10 cellular contexts compared by ENCODE assay signal in genomic region chr6:18148304-18149025, GRCh38. TPM values are rescaled to one million over a fixed set of nuclear protein-coding genes. Genes with fewer than 3 reads are reported as not detected.
A peak's percentile ranks its signal among the peaks of the same experiment; 100 is the strongest.
DNase-seq lines count a peak whose midpoint lies in the region; ATAC-seq, FAIRE-seq and TF ChIP-seq lines count a peak whose summit lies in the region.
"Had no signal": no experiment of that assay in that cellular context is flagged by ENCODE, and none has a peak within 500 bp of the region (broad histone marks: within the 10 kb centered on the region; RNA-seq: fewer than 3 reads in every experiment).

No MANE protein-coding gene starts in this region.

- H3K4me1 ChIP-seq in testis = peaks cover 11% of the 10 kb centered on the region

- 95 to 96% methylated on average over 5 of the region's 5 CpGs for WGBS in testis, 2 donors

- H3K27me3 ChIP-seq in testis = no peaks in the 10 kb centered on the region
- H3K27me3 ChIP-seq: right atrium auricular region had no signal

- no peak for ATAC-seq in stimulated activated naive B cell treated with anti-CD40 and anti-IgM and Interleukin-4, amounts not matched to agents 10 μg/mL and 1 μg/mL and 100 μg/mL, for 72 hours (replicated peaks)

- peaks cover 21% of the 10 kb centered on the region for H3K4me1 Mint-ChIP-seq in activated CD4-positive, alpha-beta memory T cell treated with anti-CD3 and anti-CD28 coated beads for 36 hours (ENCODE audit: low read depth)
- peaks cover 15% of the 10 kb centered on the region for H3K4me1 Mint-ChIP-seq in activated CD4-positive, alpha-beta memory T cell treated with anti-CD3 and anti-CD28 coated beads, Interleukin-2, amount 10 ng/mL, durations not matched to agents 7 days and 5 days
- peaks cover 8 to 11% of the 10 kb centered on the region in 2 donors for H3K4me1 Mint-ChIP-seq in stimulated activated naive B cell treated with anti-CD40 and anti-IgM and Interleukin-4, amounts not matched to agents 10 μg/mL and 1 μg/mL and 100 μg/mL, for 72 hours
- peaks cover 11% of the 10 kb centered on the region for H3K4me1 Mint-ChIP-seq in progenitor cell of endocrine pancreas (ENCODE audit: low read depth)

- no peak overlapping the region for H3K27ac Mint-ChIP-seq in activated CD4-positive, alpha-beta memory T cell treated with anti-CD3 and anti-CD28 coated beads for 36 hours
- H3K27ac Mint-ChIP-seq in activated CD4-positive, alpha-beta memory T cell treated with anti-CD3 and anti-CD28 coated beads, Interleukin-2, amount 10 ng/mL, durations not matched to agents 7 days and 5 days = no peak overlapping the region
- no peak overlapping the region for H3K27ac Mint-ChIP-seq in stimulated activated naive B cell treated with anti-CD40 and anti-IgM and Interleukin-4, amounts not matched to agents 10 μg/mL and 1 μg/mL and 100 μg/mL, for 72 hours
- no peak overlapping the region for H3K27ac Mint-ChIP-seq in progenitor cell of endocrine pancreas

- H3K27me3 Mint-ChIP-seq in activated CD4-positive, alpha-beta memory T cell treated with anti-CD3 and anti-CD28 coated beads for 36 hours = no peaks in the 10 kb centered on the region
- H3K27me3 Mint-ChIP-seq in activated CD4-positive, alpha-beta memory T cell treated with anti-CD3 and anti-CD28 coated beads, Interleukin-2, amount 10 ng/mL, durations not matched to agents 7 days and 5 days = no peaks in the 10 kb centered on the region
- no peaks in the 10 kb centered on the region for H3K27me3 Mint-ChIP-seq in stimulated activated naive B cell treated with anti-CD40 and anti-IgM and Interleukin-4, amounts not matched to agents 10 μg/mL and 1 μg/mL and 100 μg/mL, for 72 hours
- H3K27me3 Mint-ChIP-seq in progenitor cell of endocrine pancreas = no peaks in the 10 kb centered on the region

- H3K4me3 ChIP-seq in fibroblast of villous mesenchyme (ENCODE audit: low read depth, low read length) (no peak overlapping the region), testis (no peak overlapping the region)
- H3K4me3 ChIP-seq: right atrium auricular region had no signal

- intact Hi-C loops in activated CD4-positive, alpha-beta memory T cell treated with anti-CD3 and anti-CD28 coated beads for 36 hours (cut with micrococcal nuclease) = no loop called here
- intact Hi-C loops in testis (cut with DNase I; ENCODE audit: low total_unique reads) = no loop called here

- no peak for TF ChIP-seq POLR2A in testis (IDR thresholded peaks at IDR 0.05)

- CTCF ChIA-PET in activated CD4-positive, alpha-beta memory T cell treated with anti-CD3 and anti-CD28 coated beads for 36 hours (lab: Charles Lee) = no interaction called here
- CTCF ChIA-PET in activated CD4-positive, alpha-beta memory T cell treated with anti-CD3 and anti-CD28 coated beads, Interleukin-2, amount 10 ng/mL, durations not matched to agents 7 days and 5 days (lab: Charles Lee) = no interaction called here
- CTCF ChIA-PET in RWPE1 (lab: Yijun Ruan, JAX) = no interaction called here

- peaks cover 16% of the 10 kb centered on the region for H3K36me3 Mint-ChIP-seq in activated CD4-positive, alpha-beta memory T cell treated with anti-CD3 and anti-CD28 coated beads for 36 hours
- peaks cover 10% of the 10 kb centered on the region for H3K36me3 Mint-ChIP-seq in activated CD4-positive, alpha-beta memory T cell treated with anti-CD3 and anti-CD28 coated beads, Interleukin-2, amount 10 ng/mL, durations not matched to agents 7 days and 5 days (ENCODE audit: low read depth)
- peaks cover 2 to 8% of the 10 kb centered on the region in 2 donors for H3K36me3 Mint-ChIP-seq in stimulated activated naive B cell treated with anti-CD40 and anti-IgM and Interleukin-4, amounts not matched to agents 10 μg/mL and 1 μg/mL and 100 μg/mL, for 72 hours
- H3K36me3 Mint-ChIP-seq in progenitor cell of endocrine pancreas (ENCODE audit: insufficient read depth) = peaks cover 3% of the 10 kb centered on the region

- no peak for FAIRE-seq in urothelium cell line (lab: Jason Lieb, UNC)
- FAIRE-seq: A204.1 had no signal

- H3K9me3 Mint-ChIP-seq in activated CD4-positive, alpha-beta memory T cell treated with anti-CD3 and anti-CD28 coated beads for 36 hours = no peaks in the 10 kb centered on the region
- no peaks in the 10 kb centered on the region for H3K9me3 Mint-ChIP-seq in activated CD4-positive, alpha-beta memory T cell treated with anti-CD3 and anti-CD28 coated beads, Interleukin-2, amount 10 ng/mL, durations not matched to agents 7 days and 5 days
- peaks cover 0 to 1% of the 10 kb centered on the region in 2 donors for H3K9me3 Mint-ChIP-seq in stimulated activated naive B cell treated with anti-CD40 and anti-IgM and Interleukin-4, amounts not matched to agents 10 μg/mL and 1 μg/mL and 100 μg/mL, for 72 hours
- no peaks in the 10 kb centered on the region for H3K9me3 Mint-ChIP-seq in progenitor cell of endocrine pancreas (ENCODE audit: low read depth)

- H3K4me3 Mint-ChIP-seq in activated CD4-positive, alpha-beta memory T cell treated with anti-CD3 and anti-CD28 coated beads for 36 hours = no peak overlapping the region
- no peak overlapping the region for H3K4me3 Mint-ChIP-seq in activated CD4-positive, alpha-beta memory T cell treated with anti-CD3 and anti-CD28 coated beads, Interleukin-2, amount 10 ng/mL, durations not matched to agents 7 days and 5 days
- no peak overlapping the region for H3K4me3 Mint-ChIP-seq in stimulated activated naive B cell treated with anti-CD40 and anti-IgM and Interleukin-4, amounts not matched to agents 10 μg/mL and 1 μg/mL and 100 μg/mL, for 72 hours
- no peak overlapping the region for H3K4me3 Mint-ChIP-seq in progenitor cell of endocrine pancreas (ENCODE audit: low read depth)

- TF ChIP-seq CTCF in RWPE1 (conservative IDR thresholded peaks at IDR 0.05; ENCODE audit: low read depth) (no peak), fibroblast of villous mesenchyme (IDR thresholded peaks at IDR 0.05; ENCODE audit: insufficient read depth, low read depth, low read length) (no peak), progenitor cell of endocrine pancreas (IDR thresholded peaks at IDR 0.05; ENCODE audit: unreplicated experiment) (no peak), testis (IDR thresholded peaks at IDR 0.05) (no peak)

- POLR2A ChIA-PET in activated CD4-positive, alpha-beta memory T cell treated with anti-CD3 and anti-CD28 coated beads for 36 hours (lab: Charles Lee) = no interaction called here
- POLR2A ChIA-PET in activated CD4-positive, alpha-beta memory T cell treated with anti-CD3 and anti-CD28 coated beads, Interleukin-2, amount 10 ng/mL, durations not matched to agents 7 days and 5 days (lab: Charles Lee) = no interaction called here
- POLR2A ChIA-PET in RWPE1 (lab: Yijun Ruan, JAX; ENCODE audit: low non-redundant PET) = no interaction called here

- H3K27ac ChIP-seq in RWPE1 = no peak overlapping the region
- H3K27ac ChIP-seq in testis = no peak overlapping the region
- H3K27ac ChIP-seq: right atrium auricular region had no signal

- no peaks in the 10 kb centered on the region for H3K9me3 ChIP-seq in testis
- H3K9me3 ChIP-seq: right atrium auricular region had no signal

- H3K36me3 ChIP-seq in testis (ENCODE audit: low read depth, missing control alignments) = no peaks in the 10 kb centered on the region

- peak; percentile 19 for DNase-seq in activated CD4-positive, alpha-beta memory T cell treated with anti-CD3 and anti-CD28 coated beads for 36 hours
- DNase-seq in activated CD4-positive, alpha-beta memory T cell treated with anti-CD3 and anti-CD28 coated beads, Interleukin-2, amount 10 ng/mL, durations not matched to agents 7 days and 5 days = no peak
- DNase-seq in RWPE1 (ENCODE audit: low spot score) = peak; percentile 51
- DNase-seq in fibroblast of villous mesenchyme (ENCODE audit: low read depth) = peak; percentile 94
- peak; percentile 51 for DNase-seq in urothelium cell line (ENCODE audit: low spot score)
- DNase-seq in stimulated activated naive B cell treated with anti-CD40 and anti-IgM and Interleukin-4, amounts not matched to agents 10 μg/mL and 1 μg/mL and 100 μg/mL, for 72 hours = no peak
- DNase-seq in progenitor cell of endocrine pancreas (ENCODE audit: low spot score, unreplicated experiment) = no peak
- no peak for DNase-seq in testis

RNA-seq across cellular contexts. Expression of gene TPMT, which starts 6.4 kb away (rescaled TPM):
- 1 to 10 TPM; 7.7 to 7.8 TPM for total RNA-seq in activated CD4-positive, alpha-beta memory T cell treated with anti-CD3 and anti-CD28 coated beads for 36 hours
- 1 to 10 TPM; 6.7 to 6.8 TPM for total RNA-seq in activated CD4-positive, alpha-beta memory T cell treated with anti-CD3 and anti-CD28 coated beads, Interleukin-2, amount 10 ng/mL, durations not matched to agents 7 days and 5 days
- total RNA-seq in fibroblast of villous mesenchyme (8.4 and 16.4 TPM in 2 replicates), progenitor cell of endocrine pancreas (8.2 and 9.3 TPM in 2 replicates), testis (10 to 100 TPM; 18.3 to 21.0 TPM)
- 14.6 TPM for polyA plus RNA-seq in testis (ENCODE audit: insufficient read depth, low read depth, low replicate concordance)

RNA-seq across cellular contexts. Expression of gene KDM1B, which starts 6.8 kb away (rescaled TPM):
- total RNA-seq in activated CD4-positive, alpha-beta memory T cell treated with anti-CD3 and anti-CD28 coated beads for 36 hours = 10 to 100 TPM; 17.5 to 18.5 TPM
- total RNA-seq in activated CD4-positive, alpha-beta memory T cell treated with anti-CD3 and anti-CD28 coated beads, Interleukin-2, amount 10 ng/mL, durations not matched to agents 7 days and 5 days = 10 to 100 TPM in 1 of 2 experiments, 1 to 10 TPM in 1; 9.1 to 10.8 TPM
- total RNA-seq in fibroblast of villous mesenchyme (14.2 and 17.3 TPM in 2 replicates), progenitor cell of endocrine pancreas (19.5 and 21.7 TPM in 2 replicates), testis (10 to 100 TPM; 38.1 to 41.1 TPM)
- polyA plus RNA-seq in testis (ENCODE audit: insufficient read depth, low read depth, low replicate concordance) = 32.1 TPM

RNA-seq across cellular contexts. Expression of gene NHLRC1, which starts 26.0 kb away (rescaled TPM):
- under 1 TPM; 0.10 to 0.19 TPM for total RNA-seq in activated CD4-positive, alpha-beta memory T cell treated with anti-CD3 and anti-CD28 coated beads for 36 hours
- under 1 TPM; 0.15 to 0.20 TPM for total RNA-seq in activated CD4-positive, alpha-beta memory T cell treated with anti-CD3 and anti-CD28 coated beads, Interleukin-2, amount 10 ng/mL, durations not matched to agents 7 days and 5 days
- total RNA-seq in fibroblast of villous mesenchyme (1.7 and 2.6 TPM in 2 replicates), progenitor cell of endocrine pancreas (0.60 and 0.65 TPM in 2 replicates), testis (1 to 10 TPM; 3.1 to 3.8 TPM)
- 2.1 TPM for polyA plus RNA-seq in testis (ENCODE audit: insufficient read depth, low read depth, low replicate concordance)

Comparison
In these comparisons a context has a peak if more than half of its experiments do, and no peak if none do; other contexts are left out.
1. DNase-seq: peak in activated CD4-positive, alpha-beta memory T cell treated with anti-CD3 and anti-CD28 coated beads for 36 hours (single experiment), RWPE1 (single experiment), fibroblast of villous mesenchyme (single experiment) and urothelium cell line (single experiment); none in activated CD4-positive, alpha-beta memory T cell treated with anti-CD3 and anti-CD28 coated beads, Interleukin-2, amount 10 ng/mL, durations not matched to agents 7 days and 5 days (single experiment), stimulated activated naive B cell treated with anti-CD40 and anti-IgM and Interleukin-4, amounts not matched to agents 10 μg/mL and 1 μg/mL and 100 μg/mL, for 72 hours (single experiment), progenitor cell of endocrine pancreas (single experiment) and testis (single experiment).